8 cellular contexts compared by ENCODE assay signal in genomic region chr9:21812945-21813568, GRCh38. TPM values are rescaled to one million over a fixed set of nuclear protein-coding genes. Genes with fewer than 3 reads are reported as not detected.
DNase-seq lines count a peak whose midpoint lies in the region; ATAC-seq, FAIRE-seq and TF ChIP-seq lines count a peak whose summit lies in the region.

No MANE protein-coding gene starts in this region.

- ATAC-seq in A549: peak; percentile 84 to 85
- ATAC-seq in GM18498 (IDR thresholded peaks at IDR 0.05; ENCODE audit: unreplicated experiment): peak; percentile 73
- ATAC-seq in HG02973 (IDR thresholded peaks at IDR 0.05; ENCODE audit: unreplicated experiment): peak; percentile 58
- peak; percentile 93 for ATAC-seq in mucosa of descending colon

- no peak for FAIRE-seq in A549 (lab: Jason Lieb, UNC)

- H3K36me3 ChIP-seq in mucosa of descending colon (ENCODE audit: low read depth): no peaks in the 10 kb centered on the region

- intact Hi-C loops in mucosa of descending colon (cut with DNase I, micrococcal nuclease): loop anchor here (5.0 to 10.0 kb wide), 3 partner anchors 424 to 642 kb away; no protein-coding TSS in a partner anchor

- no peak for TF ChIP-seq POLR2A in A549 (IDR thresholded peaks at IDR 0.05; ENCODE audit: low read length)

- CTCF ChIA-PET in A549 (lab: Yijun Ruan, JAX): interaction anchor here (0.6 to 15.5 kb wide), 68 partner anchors 8 to 657 kb away, joined by 3 to 345 read pairs (median 4); partner anchors contain the start of genes KLHL9 and MTAP
- CTCF ChIA-PET in activated CD4-positive, alpha-beta memory T cell treated with anti-CD3 and anti-CD28 coated beads, Interleukin-2, amount 10 ng/mL, durations not matched to agents 7 days and 5 days (lab: Charles Lee): interaction anchor here (0.7 to 7.1 kb wide), 35 partner anchors 9 to 656 kb away, joined by 3 to 99 read pairs (median 4); partner anchors contain the start of genes CDKN2A, CDKN2B, CDKN2B-AS1 and MTAP

- peaks cover 27% of the 10 kb centered on the region for H3K4me1 Mint-ChIP-seq in activated CD4-positive, alpha-beta memory T cell treated with anti-CD3 and anti-CD28 coated beads, Interleukin-2, amount 10 ng/mL, durations not matched to agents 7 days and 5 days

- H3K4me3 ChIP-seq in A549 (no peak overlapping the region), mucosa of descending colon (no peak overlapping the region)

- POLR2A ChIA-PET in A549 (lab: Yijun Ruan, JAX): interaction anchor here (1.3 to 1.5 kb wide), 2 partner anchors 425 to 431 kb away, joined by 6 to 8 read pairs; no protein-coding TSS in a partner anchor
- POLR2A ChIA-PET in activated CD4-positive, alpha-beta memory T cell treated with anti-CD3 and anti-CD28 coated beads, Interleukin-2, amount 10 ng/mL, durations not matched to agents 7 days and 5 days (lab: Charles Lee): interaction anchor here (1.0 to 1.6 kb wide), 4 partner anchors 9 to 222 kb away, joined by 3 to 10 read pairs (median 4); partner anchors contain the start of gene CDKN2B

- H3K4me1 ChIP-seq in A549 (peaks cover 51% of the 10 kb centered on the region), mucosa of descending colon (ENCODE audit: low read depth) (no peaks in the 10 kb centered on the region)

- H3K4me2 ChIP-seq in A549: peak overlapping the region; percentile 38

- H3K9me3 ChIP-seq in A549 (peaks cover 6% of the 10 kb centered on the region; the same call in 2 of the 3 replicates), mucosa of descending colon (no peaks in the 10 kb centered on the region)

- TF ChIP-seq RAD21 in A549 (conservative IDR thresholded peaks at IDR 0.05 in 1 of 2, IDR thresholded peaks at IDR 0.05 in 1 of 2): peak; percentile 90 to 92

- DNase-seq in A549 (ENCODE audit: low read depth in 1 of 2, low spot score in 1 of 2) (peak in 1 of 2 experiments; percentile 77), NCI-H345 (lab: John Stamatoyannopoulos, UW) (peak; percentile 66), epidermal melanocyte (ENCODE audit: insufficient read length, low spot score) (peak; percentile 60), mucosa of descending colon (peak; percentile 66 to 83 (median 81))
- DNase-seq in activated CD4-positive, alpha-beta memory T cell treated with anti-CD3 and anti-CD28 coated beads, Interleukin-2, amount 10 ng/mL, durations not matched to agents 7 days and 5 days: peak; percentile 74
- DNase-seq in stimulated activated CD8-positive, alpha-beta memory T cell treated with anti-CD3 and anti-CD28 coated beads, Interleukin-7, amount 100 ng/mL, for 4 hours (ENCODE audit: low read depth in 2 of 2): peak; percentile 33 to 46

- no peak overlapping the region for H3K4me3 Mint-ChIP-seq in activated CD4-positive, alpha-beta memory T cell treated with anti-CD3 and anti-CD28 coated beads, Interleukin-2, amount 10 ng/mL, durations not matched to agents 7 days and 5 days

- H3K27ac Mint-ChIP-seq in activated CD4-positive, alpha-beta memory T cell treated with anti-CD3 and anti-CD28 coated beads, Interleukin-2, amount 10 ng/mL, durations not matched to agents 7 days and 5 days: peak overlapping the region; percentile 17

- TF ChIP-seq EP300 in A549 (IDR thresholded peaks at IDR 0.05): no peak

- TF ChIP-seq CTCF in A549 (IDR thresholded peaks at IDR 0.05) (peak; percentile 88), mucosa of descending colon (IDR thresholded peaks at IDR 0.05) (peak; percentile 75)

- no peaks in the 10 kb centered on the region for H3K27me3 Mint-ChIP-seq in activated CD4-positive, alpha-beta memory T cell treated with anti-CD3 and anti-CD28 coated beads, Interleukin-2, amount 10 ng/mL, durations not matched to agents 7 days and 5 days

- peaks cover 41% of the 10 kb centered on the region for H3K36me3 Mint-ChIP-seq in activated CD4-positive, alpha-beta memory T cell treated with anti-CD3 and anti-CD28 coated beads, Interleukin-2, amount 10 ng/mL, durations not matched to agents 7 days and 5 days (ENCODE audit: low read depth)

- WGBS in A549 (ENCODE audit: missing lambda C conversion rate): 42% methylated on average over 5 of the region's 5 CpGs

- H3K9me3 Mint-ChIP-seq in activated CD4-positive, alpha-beta memory T cell treated with anti-CD3 and anti-CD28 coated beads, Interleukin-2, amount 10 ng/mL, durations not matched to agents 7 days and 5 days: no peaks in the 10 kb centered on the region

- peak overlapping the region; percentile 56 to 75 for H3K27ac ChIP-seq in A549

TF ChIP-seq in A549, 52 proteins besides CTCF, POLR2A, EP300 and RAD21:
- 0 out of 2 replicates have a peak, but pooled peaks have one; percentile 14 for TF ChIP-seq HEYL (CRISPR knock-in tag; IDR thresholded peaks at IDR 0.05)
- no peak for TF ChIP-seq MYC (IDR thresholded peaks at IDR 0.05; ENCODE audit: borderline replicate concordance, low read length)
- TF ChIP-seq HOXB13 (CRISPR knock-in tag; IDR thresholded peaks at IDR 0.05; ENCODE audit: low read depth): no peak
- TF ChIP-seq FOSL2 (IDR thresholded peaks at IDR 0.05): no peak
- peak; percentile 9; the same call in 1 of the 2 replicates for TF ChIP-seq FOSL2 (CRISPR knock-in tag; IDR thresholded peaks at IDR 0.05)
- TF ChIP-seq SMC3 (IDR thresholded peaks at IDR 0.05): peak; percentile 83
- TF ChIP-seq ESRRA (IDR thresholded peaks at IDR 0.05; ENCODE audit: borderline replicate concordance, low read length): no peak

RNA-seq across cellular contexts. Expression of gene MTAP, which starts 10.6 kb away (rescaled TPM):
- 2.4 and 4.1 TPM in 2 replicates for polyA plus RNA-seq in A549 (2011; rRNA removed)
- 0.91 and 0.95 TPM in 2 replicates for polyA plus RNA-seq in A549 (2012; cell fraction: cytosol; rRNA removed)
- 2.8 TPM in 2 replicates for polyA plus RNA-seq in A549 (2012; cell fraction: nucleus; rRNA removed)
- 35.4 to 47.5 TPM (median 35.6 TPM) in 3 replicates for polyA plus RNA-seq in A549 (2017; fragmentation: RNase III; extraction: RNeasy Plus Mini Kit Qiagen cat#74134 plus additional on column Dnase treatment)
- 10.2 and 19.3 TPM in 2 replicates for polyA minus RNA-seq in A549 (2011; rRNA and poly(A)+ RNA removed)
- total RNA-seq in activated CD4-positive, alpha-beta memory T cell treated with anti-CD3 and anti-CD28 coated beads, Interleukin-2, amount 10 ng/mL, durations not matched to agents 7 days and 5 days: 10 to 100 TPM; 43.4 to 44.9 TPM
- total RNA-seq in mucosa of descending colon: 10 to 100 TPM; 28.6 to 42.7 (median 32.4) TPM
